In the genomic region with DNA sequence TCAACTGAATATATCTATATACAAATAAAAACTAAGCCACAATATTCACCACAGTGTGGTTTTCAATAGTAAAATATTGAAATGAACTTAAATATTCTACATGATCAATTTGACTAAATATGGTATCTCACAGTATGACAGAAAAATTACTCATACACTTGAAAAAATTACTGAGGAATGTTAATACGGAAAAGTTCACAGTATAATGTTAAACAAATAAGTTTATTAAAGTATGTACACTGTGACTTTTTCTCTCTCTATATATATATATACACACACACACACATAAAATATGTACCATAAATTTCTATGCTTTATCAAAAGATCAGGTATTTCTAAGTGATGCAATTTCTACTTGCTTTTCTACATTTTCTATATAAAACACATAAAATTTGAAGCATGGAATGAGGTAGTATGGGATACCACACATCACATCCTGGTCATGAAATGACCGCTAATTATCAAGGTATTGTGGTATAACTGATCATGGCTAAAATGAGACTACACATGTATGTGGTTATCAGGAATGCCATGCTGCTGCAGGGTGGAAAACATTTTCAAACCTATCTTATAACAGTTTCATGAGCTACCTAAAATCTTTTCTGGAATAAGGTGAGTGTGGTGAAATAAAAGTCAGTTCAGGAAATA, we compare ENCODE assay signal across 22 cellular contexts.
"Had no signal": no experiment of that assay in that cellular context is flagged by ENCODE, and none has a peak within 500 bp of the region (broad histone marks: within the 10 kb centered on the region; RNA-seq: fewer than 3 reads in every experiment).

No MANE protein-coding gene starts in this region.

- DNase-seq: activated CD4-positive, alpha-beta T cell treated with anti-CD3 and anti-CD28 coated beads, Interleukin-2, amount 10 ng/mL, durations not matched to agents 7 days and 5 days; activated CD8-positive, alpha-beta memory T cell treated with anti-CD3 and anti-CD28 coated beads, Interleukin-2, amount 50 U/mL, for 4 hours; activated naive CD4-positive, alpha-beta T cell treated with anti-CD3 and anti-CD28 coated beads for 36 hours; activated naive CD8-positive, alpha-beta T cell treated with anti-CD3 and anti-CD28 coated beads, Interleukin-2, amount 50 U/mL, for 24 hours; activated T-cell treated with anti-CD3 and anti-CD28 coated beads, Interleukin-2, amount 50 U/mL, for 4 hours; dorsolateral prefrontal cortex; endodermal cell; foreskin keratinocyte; left ventricle myocardium superior; stimulated activated CD4-positive, alpha-beta T cell treated with anti-CD3 and anti-CD28 coated beads, Interleukin-4, amount 100 ng/mL, for 1 hour; stimulated activated naive CD8-positive, alpha-beta T cell treated with anti-CD3 and anti-CD28 coated beads, Interleukin-15, amount 100 ng/mL, for 72 hours; transverse colon had no signal

- H3K4me3 Mint-ChIP-seq: activated CD4-positive, alpha-beta T cell treated with anti-CD3 and anti-CD28 coated beads, Interleukin-2, amount 10 ng/mL, durations not matched to agents 7 days and 5 days; activated naive CD4-positive, alpha-beta T cell treated with anti-CD3 and anti-CD28 coated beads for 36 hours; activated naive CD8-positive, alpha-beta T cell treated with anti-CD3 and anti-CD28 coated beads, Interleukin-2, amount 50 U/mL, for 24 hours; activated T-cell treated with anti-CD3 and anti-CD28 coated beads, Interleukin-2, amount 50 U/mL, for 4 hours; endodermal cell; stimulated activated naive CD8-positive, alpha-beta T cell treated with anti-CD3 and anti-CD28 coated beads, Interleukin-15, amount 100 ng/mL, for 72 hours; T-helper 1 cell treated with Interleukin-12 subunit alpha and Interleukin-12 subunit beta and Interleukin-4 antibody, amounts not matched to agents 30 μg/mL and 1 μg/mL, for 36 hours had no signal

- H3K27ac Mint-ChIP-seq: activated CD4-positive, alpha-beta T cell treated with anti-CD3 and anti-CD28 coated beads, Interleukin-2, amount 10 ng/mL, durations not matched to agents 7 days and 5 days; activated naive CD4-positive, alpha-beta T cell treated with anti-CD3 and anti-CD28 coated beads for 36 hours; activated naive CD8-positive, alpha-beta T cell treated with anti-CD3 and anti-CD28 coated beads, Interleukin-2, amount 50 U/mL, for 24 hours; endodermal cell; stimulated activated naive CD8-positive, alpha-beta T cell treated with anti-CD3 and anti-CD28 coated beads, Interleukin-15, amount 100 ng/mL, for 72 hours; T-helper 1 cell treated with Interleukin-12 subunit alpha and Interleukin-12 subunit beta and Interleukin-4 antibody, amounts not matched to agents 30 μg/mL and 1 μg/mL, for 36 hours had no signal

- H3K4me1 ChIP-seq: ascending aorta, prostate gland, vagina had no signal

- H3K27ac ChIP-seq: ascending aorta, dorsolateral prefrontal cortex, epithelial cell of prostate, foreskin keratinocyte, prostate gland, right atrium auricular region, skin epidermis, suprapubic skin, transverse colon, vagina had no signal

- ATAC-seq: activated CD4-positive, CD25-positive, alpha-beta regulatory T cell treated with anti-CD3 and anti-CD28 coated beads, Interleukin-2, amount 50 U/mL, for 24 hours; activated naive CD8-positive, alpha-beta T cell treated with anti-CD3 and anti-CD28 coated beads, Interleukin-2, amount 50 U/mL, for 24 hours; activated T-cell treated with anti-CD3 and anti-CD28 coated beads, Interleukin-2, amount 50 U/mL, for 4 hours; foreskin keratinocyte; left ventricle myocardium superior; stimulated activated naive CD8-positive, alpha-beta T cell treated with anti-CD3 and anti-CD28 coated beads, Interleukin-15, amount 100 ng/mL, for 72 hours had no signal

- H3K9me3 ChIP-seq: ascending aorta, prostate gland, right atrium auricular region, suprapubic skin, transverse colon, vagina had no signal

- H3K4me1 Mint-ChIP-seq: activated CD4-positive, alpha-beta T cell treated with anti-CD3 and anti-CD28 coated beads, Interleukin-2, amount 10 ng/mL, durations not matched to agents 7 days and 5 days; activated naive CD8-positive, alpha-beta T cell treated with anti-CD3 and anti-CD28 coated beads, Interleukin-2, amount 50 U/mL, for 24 hours; stimulated activated naive CD8-positive, alpha-beta T cell treated with anti-CD3 and anti-CD28 coated beads, Interleukin-15, amount 100 ng/mL, for 72 hours had no signal

- H3K9me3 Mint-ChIP-seq: activated CD4-positive, alpha-beta T cell treated with anti-CD3 and anti-CD28 coated beads, Interleukin-2, amount 10 ng/mL, durations not matched to agents 7 days and 5 days; activated naive CD4-positive, alpha-beta T cell treated with anti-CD3 and anti-CD28 coated beads for 36 hours; activated naive CD8-positive, alpha-beta T cell treated with anti-CD3 and anti-CD28 coated beads, Interleukin-2, amount 50 U/mL, for 24 hours; activated T-cell treated with anti-CD3 and anti-CD28 coated beads, Interleukin-2, amount 50 U/mL, for 4 hours; endodermal cell; stimulated activated naive CD8-positive, alpha-beta T cell treated with anti-CD3 and anti-CD28 coated beads, Interleukin-15, amount 100 ng/mL, for 72 hours; T-helper 1 cell treated with Interleukin-12 subunit alpha and Interleukin-12 subunit beta and Interleukin-4 antibody, amounts not matched to agents 30 μg/mL and 1 μg/mL, for 36 hours had no signal

- H3K36me3 ChIP-seq: ascending aorta, prostate gland, right atrium auricular region, suprapubic skin, transverse colon, vagina had no signal

- FAIRE-seq: bronchial epithelial cell had no signal

- H3K27me3 ChIP-seq: ascending aorta, dorsolateral prefrontal cortex, foreskin keratinocyte, right atrium auricular region, suprapubic skin, transverse colon, vagina had no signal

- H3K4me3 ChIP-seq: ascending aorta, dorsolateral prefrontal cortex, prostate gland, right atrium auricular region, skin epidermis, suprapubic skin, transverse colon, vagina had no signal
